Comparison of ENCODE assay signal across 22 cellular contexts in the genomic region with DNA sequence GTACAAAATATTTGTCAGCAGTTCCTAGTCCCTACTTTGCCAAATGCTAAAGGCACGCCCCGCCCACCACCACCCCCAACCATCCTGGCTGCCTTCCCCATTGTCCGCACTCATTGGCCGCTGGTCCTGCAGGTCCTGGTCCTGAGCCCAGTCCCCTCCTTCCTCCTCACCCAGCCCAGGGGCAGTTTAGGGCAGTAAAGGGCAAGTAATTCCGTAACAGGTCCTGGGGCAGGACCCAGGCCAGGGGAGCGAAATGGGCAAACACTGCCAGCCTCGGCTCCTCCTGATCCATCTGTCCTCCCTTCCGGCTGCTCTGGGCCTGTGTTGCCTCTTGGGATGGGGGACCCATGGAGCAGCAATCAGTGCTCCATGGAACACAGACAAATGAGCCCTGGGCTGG. TPM values are rescaled to one million over a fixed set of nuclear protein-coding genes. Genes with fewer than 3 reads are reported as not detected.
DNase-seq lines count a peak whose midpoint lies in the region; ATAC-seq and TF ChIP-seq lines count a peak whose summit lies in the region.
"Had no signal": no experiment of that assay in that cellular context is flagged by ENCODE, and none has a peak within 500 bp of the region (broad histone marks: within the 10 kb centered on the region; RNA-seq: fewer than 3 reads in every experiment).

No MANE protein-coding gene starts in this region.

- in situ Hi-C loops in transverse colon (cut with MboI; ENCODE audit: low pct_ligation_motif_present in 1 of 4, low pct_unique_long_range_greater_than_20kb in 1 of 4, low sequenced_read_pairs in 3 of 4), result no loop called here

- H3K4me1 ChIP-seq in spleen (peaks cover 2 to 22% (median 18%) of the 10 kb centered on the region in 6 donors), transverse colon (peaks cover 0 to 38% (median 4%) of the 10 kb centered on the region in 4 donors)

- H3K27ac ChIP-seq in spleen, result no peak overlapping the region
- H3K27ac ChIP-seq in transverse colon, result peak overlapping the region in 1 of 4 donors; percentile 12
- H3K27ac ChIP-seq: 22Rv1, HL-60, SJCRH30 had no signal

- H3K27me3 Mint-ChIP-seq in T-helper 17 cell, result no peaks in the 10 kb centered on the region

- H3K9me3 ChIP-seq in T-helper 17 cell (ENCODE audit: control insufficient read depth, low read length, poor library complexity, severe bottlenecking) (no peaks in the 10 kb centered on the region), spleen (peaks cover 0 to 11% (median 6%) of the 10 kb centered on the region in 8 donors), transverse colon (no peaks in the 10 kb centered on the region)
- H3K9me3 ChIP-seq: SJCRH30 had no signal

- H3K4me1 Mint-ChIP-seq in T-helper 17 cell, result peaks cover 31% of the 10 kb centered on the region

- no peak for ATAC-seq in T-helper 17 cell
- ATAC-seq in HG03045 (IDR thresholded peaks at IDR 0.05; ENCODE audit: unreplicated experiment), result no peak
- ATAC-seq: Panc1 had no signal

- peak overlapping the region; percentile 45 for H3K27ac Mint-ChIP-seq in T-helper 17 cell
- H3K27ac Mint-ChIP-seq: HFFc6 had no signal

- no peaks in the 10 kb centered on the region for H3K27me3 ChIP-seq in spleen (replicated peaks in 1 of 7)
- no peaks in the 10 kb centered on the region for H3K27me3 ChIP-seq in transverse colon
- H3K27me3 ChIP-seq: SJCRH30 had no signal

- intact Hi-C loops in spleen (cut with DNase I; ENCODE audit: low total_unique reads) (no loop called here), transverse colon (cut with DNase I; ENCODE audit: low total_unique reads) (no loop called here)

- no peak for TF ChIP-seq EP300 in transverse colon (IDR thresholded peaks at IDR 0.05; ENCODE audit: low read depth)

- H3K4me3 ChIP-seq in spleen, result no peak overlapping the region
- no peak overlapping the region for H3K4me3 ChIP-seq in transverse colon
- H3K4me3 ChIP-seq: SJCRH30 had no signal

- H3K4me3 Mint-ChIP-seq in T-helper 17 cell, result no peak overlapping the region
- H3K4me3 Mint-ChIP-seq: CD14-positive monocyte, HFFc6 had no signal

- WGBS in spleen, 5 donors, result 93 to 97% (median 95%) methylated on average over 8 of the region's 8 CpGs
- WGBS in transverse colon (ENCODE audit: low coverage in 1 of 2), 2 donors, result 85% methylated on average over 8 of the region's 8 CpGs; no CpG with 5 or more reads in 1 of the 2 donors

- TF ChIP-seq CTCF in spleen (IDR thresholded peaks at IDR 0.05 in 8 of 11, conservative IDR thresholded peaks at IDR 0.05 in 3 of 11) (no peak), transverse colon (IDR thresholded peaks at IDR 0.05) (no peak)

- peak; percentile 37 for DNase-seq in activated effector memory CD4-positive, alpha-beta T cell treated with anti-CD3 and anti-CD28 coated beads, Interleukin-2, amount 50 U/mL, for 16 hours
- DNase-seq in activated effector memory CD4-positive, alpha-beta T cell treated with Interleukin-2 at 50 U/mL for 16 hours, result no peak
- DNase-seq in T-helper 17 cell, result no peak
- DNase-seq in iPS-NIHi7 (ENCODE audit: extremely low spot score), result peak; percentile 82
- peak; percentile 48 for DNase-seq in spleen
- DNase-seq in UCSD-AML1 (lab: John Stamatoyannopoulos, UW; ENCODE audit: unreplicated experiment), result no peak
- DNase-seq in transverse colon, result no peak
- DNase-seq: COR-L47, DMS 273 treated with DMSO at 0.1 percent for 48 hours, GF-D8, HFFc6, Karpas-422, MM.1S, NCI-H1092 treated with DMSO at 0.1 percent for 48 hours, NCI-H146, NCI-H2029 treated with DMSO at 0.1 percent for 48 hours, SJCRH30 had no signal

- TF ChIP-seq POLR2A in spleen (IDR thresholded peaks at IDR 0.05) (no peak), transverse colon (IDR thresholded peaks at IDR 0.05) (no peak)

- H3K36me3 Mint-ChIP-seq in T-helper 17 cell (ENCODE audit: low read depth), result peaks cover 6% of the 10 kb centered on the region

- H3K36me3 ChIP-seq in spleen (peaks cover 0 to 18% (median 0%) of the 10 kb centered on the region in 6 donors), transverse colon (no peaks in the 10 kb centered on the region)

RNA-seq across cellular contexts. Expression of gene ADCY3, which starts 6.1 kb away (rescaled TPM):
- total RNA-seq in T-helper 17 cell (10 to 100 TPM; 40.7 to 59.3 TPM), spleen (10 to 100 TPM; 39.6 to 61.5 (median 58.2) TPM), transverse colon (10 to 100 TPM; 11.7 to 80.2 (median 22.6) TPM)
- 10 to 100 TPM; 36.5 to 53.1 (median 42.4) TPM for polyA plus RNA-seq in spleen

RNA-seq across cellular contexts. Expression of gene DNAJC27, which starts 57.9 kb away (rescaled TPM):
- total RNA-seq in T-helper 17 cell (10 to 100 TPM; 15.7 to 19.2 TPM), spleen (10 to 100 TPM in 1 of 7 donors, 1 to 10 TPM in 6; 4.6 to 10.5 (median 8.0) TPM), transverse colon (1 to 10 TPM; 4.0 to 7.6 (median 5.7) TPM)
- 1 to 10 TPM; 1.7 to 3.0 (median 2.2) TPM for polyA plus RNA-seq in spleen

Comparison
In these comparisons a context has a peak if more than half of its experiments do, and no peak if none do; other contexts are left out.
1. DNase-seq: peak in activated effector memory CD4-positive, alpha-beta T cell treated with anti-CD3 and anti-CD28 coated beads, Interleukin-2, amount 50 U/mL, for 16 hours (single experiment), iPS-NIHi7 (single experiment) and spleen (single experiment); none in activated effector memory CD4-positive, alpha-beta T cell treated with Interleukin-2 at 50 U/mL for 16 hours (single experiment), T-helper 17 cell (0 of 3), UCSD-AML1 (single experiment) and transverse colon (single experiment).